19 cellular contexts compared by ENCODE assay signal in the genomic region with DNA sequence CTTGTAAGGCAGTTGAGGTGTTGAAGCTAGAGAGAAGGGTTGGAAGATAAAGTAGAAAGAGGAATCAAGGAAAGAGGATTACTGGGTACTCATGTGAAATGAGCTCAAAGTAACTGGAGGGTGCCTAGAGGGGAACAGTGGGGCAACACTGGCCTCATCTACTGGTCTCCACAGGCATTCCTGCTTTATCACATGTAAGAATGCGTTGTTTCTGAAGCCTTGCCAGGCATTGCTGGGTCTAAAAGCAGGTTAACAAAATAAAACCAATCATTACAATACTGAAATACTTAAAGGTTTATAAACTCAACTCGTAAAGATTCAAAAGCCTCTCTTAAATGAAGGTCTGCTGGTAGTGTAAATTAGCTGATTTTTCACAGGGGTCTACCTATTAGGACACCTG.
DNase-seq lines count a peak whose midpoint lies in the region; ATAC-seq and TF ChIP-seq lines count a peak whose summit lies in the region.
"Had no signal": no experiment of that assay in that cellular context is flagged by ENCODE, and none has a peak within 500 bp of the region (broad histone marks: within the 10 kb centered on the region; RNA-seq: fewer than 3 reads in every experiment).

No MANE protein-coding gene starts in this region.

- no peaks in the 10 kb centered on the region for H3K79me2 ChIP-seq in ACC112 (ENCODE audit: control insufficient read depth, insufficient read depth, low read length, unreplicated experiment)

- 0 out of 2 replicates have a peak overlapping the region, but pooled peaks have one; percentile 4 for H3K4me3 Mint-ChIP-seq in HFFc6
- H3K4me3 Mint-ChIP-seq: CD4-positive, CD25-positive, alpha-beta regulatory T cell had no signal

- H3K27ac Mint-ChIP-seq in HFFc6: no peak overlapping the region; the same call in 1 of the 2 replicates
- H3K27ac Mint-ChIP-seq: CD4-positive, CD25-positive, alpha-beta regulatory T cell had no signal

- no peak overlapping the region for H2AFZ ChIP-seq in ACC112 (ENCODE audit: low read length, unreplicated experiment)

- H3K27ac ChIP-seq in ACC112 (ENCODE audit: low read depth, low read length): peak overlapping the region; percentile 67
- H3K27ac ChIP-seq: RWPE1 had no signal

- DNase-seq in HFFc6 (no peak), astrocyte of the hippocampus (ENCODE audit: low read depth, low spot score) (peak; percentile 43), iris pigment epithelial cell (ENCODE audit: low read depth) (peak; percentile 28), Ammon's horn (ENCODE audit: low spot score) (no peak), DMS53 treated with DMSO at 0.1 percent for 48 hours (lab: John Stamatoyannopoulos, UW; ENCODE audit: unreplicated experiment) (no peak), occipital lobe (lab: John Stamatoyannopoulos, UW) (no peak)
- DNase-seq: CD4-positive, CD25-positive, alpha-beta regulatory T cell; DMS79; MM.1S; NCI-H1048; NCI-H1436; NCI-H1930; NCI-H510A; NCI-H774; NK-92 treated with Interleukin-12 subunit alpha and Interleukin-12 subunit beta, amount 100 ng/mL, for 24 hours had no signal

- no peak for TF ChIP-seq CTCF in HFFc6 (IDR thresholded peaks at IDR 0.05)

- ATAC-seq in GM19023 (IDR thresholded peaks at IDR 0.05; ENCODE audit: unreplicated experiment): no peak
- ATAC-seq: K562 had no signal

- H3K4me3 ChIP-seq in ACC112 (ENCODE audit: low read depth, low read length): no peak overlapping the region
- H3K4me3 ChIP-seq: K562 had no signal

- peaks cover 50% of the 10 kb centered on the region for H3K4me1 ChIP-seq in ACC112 (ENCODE audit: control insufficient read depth, insufficient read depth, low read length, unreplicated experiment)

- no peaks in the 10 kb centered on the region for H3K27me3 ChIP-seq in ACC112 (ENCODE audit: insufficient read depth, low read length)

- peaks cover 45% of the 10 kb centered on the region for H3K4me1 Mint-ChIP-seq in HFFc6 (ENCODE audit: low read depth)
- H3K4me1 Mint-ChIP-seq: CD4-positive, CD25-positive, alpha-beta regulatory T cell had no signal

- no peaks in the 10 kb centered on the region for H3K36me3 ChIP-seq in ACC112 (ENCODE audit: insufficient read depth, low read length)

- H3K27me3 Mint-ChIP-seq in HFFc6 (ENCODE audit: insufficient read depth): no peaks in the 10 kb centered on the region

- H3K9me3 Mint-ChIP-seq in HFFc6: no peaks in the 10 kb centered on the region

- peaks cover 8% of the 10 kb centered on the region; the same call in 1 of the 2 replicates for H3K36me3 Mint-ChIP-seq in HFFc6 (ENCODE audit: low read depth)
- H3K36me3 Mint-ChIP-seq: CD4-positive, CD25-positive, alpha-beta regulatory T cell had no signal

Comparison
In these comparisons a context has a peak if more than half of its experiments do, and no peak if none do; other contexts are left out.
1. DNase-seq: peak in astrocyte of the hippocampus (single experiment) and iris pigment epithelial cell (single experiment); none in HFFc6 (single experiment), Ammon's horn (single experiment), DMS53 treated with DMSO at 0.1 percent for 48 hours (single experiment) and occipital lobe (single experiment).